Comparison of ENCODE assay signal across 1 cellular context in genomic region chr16:89074222-89074506, GRCh38.
A peak's percentile ranks its signal among the peaks of the same experiment; 100 is the strongest.
TF ChIP-seq lines count a peak whose summit lies in the region.

No MANE protein-coding gene starts in this region.

TF ChIP-seq in A549, 52 proteins besides CTCF, POLR2A, EP300 and RAD21:
- TF ChIP-seq, protein P1, sequence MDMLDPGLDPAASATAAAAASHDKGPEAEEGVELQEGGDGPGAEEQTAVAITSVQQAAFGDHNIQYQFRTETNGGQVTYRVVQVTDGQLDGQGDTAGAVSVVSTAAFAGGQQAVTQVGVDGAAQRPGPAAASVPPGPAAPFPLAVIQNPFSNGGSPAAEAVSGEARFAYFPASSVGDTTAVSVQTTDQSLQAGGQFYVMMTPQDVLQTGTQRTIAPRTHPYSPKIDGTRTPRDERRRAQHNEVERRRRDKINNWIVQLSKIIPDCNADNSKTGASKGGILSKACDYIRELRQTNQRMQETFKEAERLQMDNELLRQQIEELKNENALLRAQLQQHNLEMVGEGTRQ (IDR thresholded peaks at IDR 0.05) = 0 out of 2 replicates have a peak, but pooled peaks have one; percentile 18
